10 cellular contexts compared by ENCODE assay signal in genomic region chr16:58198739-58199411, GRCh38. TPM values are rescaled to one million over a fixed set of nuclear protein-coding genes. Genes with fewer than 3 reads are reported as not detected.
DNase-seq lines count a peak whose midpoint lies in the region; ATAC-seq and TF ChIP-seq lines count a peak whose summit lies in the region.
"Had no signal": no experiment of that assay in that cellular context is flagged by ENCODE, and none has a peak within 500 bp of the region (broad histone marks: within the 10 kb centered on the region; RNA-seq: fewer than 3 reads in every experiment).

No MANE protein-coding gene starts in this region.

- H3K4me2 ChIP-seq in smooth muscle cell: peak overlapping the region; percentile 94

- 90% methylated on average over 3 of the region's 3 CpGs for WGBS in esophagus muscularis mucosa
- 81% methylated on average over 3 of the region's 3 CpGs for WGBS in smooth muscle cell (ENCODE audit: low lambda C conversion rate)

- H3F3A ChIP-seq in smooth muscle cell (ENCODE audit: low read depth): no peaks in the 10 kb centered on the region

- H3K4me3 ChIP-seq in Panc1 (ENCODE audit: low read depth in 2 of 2, low read length in 2 of 2) (peak overlapping the region; percentile 46 to 62; a peak in 2 of 4 replicates), esophagus muscularis mucosa (peak overlapping the region in 3 of 4 donors; percentile 53 to 95 (median 78)), smooth muscle cell (peak overlapping the region; percentile 68), upper lobe of right lung (no peak overlapping the region), WERI-Rb-1 (ENCODE audit: low read depth, low read length) (no peak overlapping the region)

- H4K20me1 ChIP-seq in smooth muscle cell (ENCODE audit: low read depth): peaks cover 18% of the 10 kb centered on the region

- no peak overlapping the region for H3K9ac ChIP-seq in smooth muscle cell (ENCODE audit: low read depth)

- H3K36me3 ChIP-seq in Panc1 (ENCODE audit: control insufficient read depth, insufficient read depth, low read length) (peaks cover 14% of the 10 kb centered on the region), esophagus muscularis mucosa (peaks cover 0 to 26% (median 19%) of the 10 kb centered on the region in 4 donors), smooth muscle cell (ENCODE audit: low read depth) (peaks cover 1% of the 10 kb centered on the region), upper lobe of right lung (peaks cover 16% of the 10 kb centered on the region), WERI-Rb-1 (peaks cover 23% of the 10 kb centered on the region)

- no peak for TF ChIP-seq EP300 in esophagus muscularis mucosa (IDR thresholded peaks at IDR 0.05)

- intact Hi-C loops in Panc1 (cut with micrococcal nuclease; ENCODE audit: unreplicated experiment): no loop called here
- intact Hi-C loops in esophagus muscularis mucosa (cut with DNase I): loop anchor here (5.0 kb wide), 2 partner anchors 72 to 177 kb away; partner anchors contain the start of gene CFAP20
- intact Hi-C loops in upper lobe of right lung (cut with DNase I): no loop called here

- peaks cover 10% of the 10 kb centered on the region; the same call in 1 of the 2 replicates for H3K4me1 ChIP-seq in Panc1 (ENCODE audit: control insufficient read depth, insufficient read depth, low read length)
- peaks cover 23 to 39% (median 30%) of the 10 kb centered on the region in 4 donors for H3K4me1 ChIP-seq in esophagus muscularis mucosa
- peaks cover 8% of the 10 kb centered on the region for H3K4me1 ChIP-seq in smooth muscle cell (ENCODE audit: low read depth)
- H3K4me1 ChIP-seq in upper lobe of right lung: peaks cover 6% of the 10 kb centered on the region

- H3K27me3 Mint-ChIP-seq in activated T-cell treated with anti-CD3 and anti-CD28 coated beads, Interleukin-2, amount 50 U/mL, for 4 hours (ENCODE audit: low read depth): peaks cover 17% of the 10 kb centered on the region

- H3K36me3 Mint-ChIP-seq in activated T-cell treated with anti-CD3 and anti-CD28 coated beads, Interleukin-2, amount 50 U/mL, for 4 hours (ENCODE audit: insufficient read depth): peaks cover 16% of the 10 kb centered on the region

- BruUV-seq in Panc1 (replicated peaks; lab: Mats Ljungman, UMichigan): no TSS peak

- peaks cover 35% of the 10 kb centered on the region for H3K4me1 Mint-ChIP-seq in activated T-cell treated with anti-CD3 and anti-CD28 coated beads, Interleukin-2, amount 50 U/mL, for 4 hours (ENCODE audit: low read depth)

- CTCF ChIA-PET in Panc1 (lab: Charles Lee): interaction anchor here (0.6 kb wide), 1 partner anchor 171 kb away, joined by 3 read pairs; no protein-coding TSS in a partner anchor

- TF ChIP-seq POLR2A in esophagus muscularis mucosa (IDR thresholded peaks at IDR 0.05; ENCODE audit: low read depth): no peak

- no peak for ATAC-seq in activated T-cell treated with anti-CD3 and anti-CD28 coated beads, Interleukin-2, amount 50 U/mL, for 4 hours
- ATAC-seq in Panc1 (no peak), upper lobe of right lung (no peak)

- H3K9me3 Mint-ChIP-seq in activated T-cell treated with anti-CD3 and anti-CD28 coated beads, Interleukin-2, amount 50 U/mL, for 4 hours: no peaks in the 10 kb centered on the region

- POLR2A ChIA-PET in Panc1 (lab: Charles Lee): no interaction called here

- H3K9me3 ChIP-seq in Panc1 (ENCODE audit: control insufficient read depth, insufficient read depth, low read depth, low read length) (no peaks in the 10 kb centered on the region), esophagus muscularis mucosa (no peaks in the 10 kb centered on the region), smooth muscle cell (replicated peaks; ENCODE audit: low read depth) (no peaks in the 10 kb centered on the region), upper lobe of right lung (no peaks in the 10 kb centered on the region), WERI-Rb-1 (ENCODE audit: severe bottlenecking) (no peaks in the 10 kb centered on the region)
- H3K9me3 ChIP-seq: vagina had no signal

- H3K4me3 Mint-ChIP-seq in activated T-cell treated with anti-CD3 and anti-CD28 coated beads, Interleukin-2, amount 50 U/mL, for 4 hours: peak overlapping the region; percentile 80

- H2AFZ ChIP-seq in smooth muscle cell (ENCODE audit: low read depth): peak overlapping the region; percentile 96

- H3K27ac ChIP-seq in Panc1 (ENCODE audit: low read length): 0 out of 2 replicates have a peak overlapping the region, but pooled peaks have one; percentile 63
- H3K27ac ChIP-seq in esophagus muscularis mucosa (replicated peaks in 1 of 4): no peak overlapping the region
- H3K27ac ChIP-seq in smooth muscle cell (ENCODE audit: low read depth): no peak overlapping the region
- H3K27ac ChIP-seq in upper lobe of right lung: no peak overlapping the region
- H3K27ac ChIP-seq in WERI-Rb-1: no peak overlapping the region
- H3K27ac ChIP-seq: vagina had no signal

- TF ChIP-seq CTCF in Panc1 (IDR thresholded peaks at IDR 0.05) (no peak), esophagus muscularis mucosa (IDR thresholded peaks at IDR 0.05) (no peak), smooth muscle cell (IDR thresholded peaks at IDR 0.05; ENCODE audit: borderline replicate concordance, insufficient read depth, poor library complexity, severe bottlenecking) (no peak), upper lobe of right lung (IDR thresholded peaks at IDR 0.05) (no peak), WERI-Rb-1 (IDR thresholded peaks at IDR 0.05; ENCODE audit: low read depth, low read length) (no peak)

- H3K79me2 ChIP-seq in smooth muscle cell (ENCODE audit: low read depth): peaks cover 31% of the 10 kb centered on the region

- H3K27me3 ChIP-seq in Panc1 (ENCODE audit: control insufficient read depth, insufficient read depth, low read length) (no peaks in the 10 kb centered on the region), esophagus muscularis mucosa (peaks cover 0 to 9% (median 0%) of the 10 kb centered on the region in 4 donors), smooth muscle cell (ENCODE audit: low read depth) (no peaks in the 10 kb centered on the region), upper lobe of right lung (no peaks in the 10 kb centered on the region), WERI-Rb-1 (ENCODE audit: insufficient read depth, low read depth, severe bottlenecking) (no peaks in the 10 kb centered on the region)
- H3K27me3 ChIP-seq: vagina had no signal

- in situ Hi-C loops in Panc1 (cut with HindIII; ENCODE audit: low pct_unique_long_range_greater_than_20kb, low sequenced_read_pairs): no loop called here

- DNase-seq in activated T-cell treated with anti-CD3 and anti-CD28 coated beads, Interleukin-2, amount 50 U/mL, for 4 hours: no peak
- DNase-seq in activated T-cell treated with anti-CD3 and anti-CD28 coated beads for 4 hours (no peak), Panc1 (ENCODE audit: low read depth, low spot score) (no peak), esophagus muscularis mucosa (ENCODE audit: extremely low spot score) (no peak), smooth muscle cell (lab: John Stamatoyannopoulos, UW; ENCODE audit: unreplicated experiment) (no peak), UCSD-AML1 (lab: John Stamatoyannopoulos, UW; ENCODE audit: unreplicated experiment) (no peak), upper lobe of right lung (no peak), WERI-Rb-1 (no peak)
- DNase-seq: NCI-H2029 treated with DMSO at 0.1 percent for 48 hours had no signal

RNA-seq across cellular contexts. Expression of gene CSNK2A2, which starts 1.0 kb away (rescaled TPM):
- total RNA-seq in activated T-cell treated with anti-CD3 and anti-CD28 coated beads, Interleukin-2, amount 50 U/mL, for 4 hours: 100 to 1,000 TPM in 1 of 3 donors, 10 to 100 TPM in 2; 94.9 to 100 (median 95.2) TPM
- total RNA-seq in Panc1 (2021; ENCODE audit: unreplicated experiment): 60.9 TPM
- polyA plus RNA-seq in Panc1 (2012; ENCODE audit: insufficient read length): 26.5 TPM
- 10 to 100 TPM; 37.1 to 56.5 (median 42.7) TPM for total RNA-seq in esophagus muscularis mucosa
- total RNA-seq in smooth muscle cell: 26.3 and 32.3 TPM in 2 replicates
- 16.5 and 21.5 TPM in 2 replicates for polyA plus RNA-seq in smooth muscle cell
- total RNA-seq in upper lobe of right lung: 69.0 TPM

Comparison
In these comparisons a context has a peak if more than half of its experiments do, and no peak if none do; other contexts are left out.
1. H3K4me3 ChIP-seq: peak in Panc1 (2 of 2), esophagus muscularis mucosa (3 of 4) and smooth muscle cell (single experiment); none in upper lobe of right lung (single experiment) and WERI-Rb-1 (single experiment).